ENCODE assay signal across 9 cellular contexts in the genomic region with DNA sequence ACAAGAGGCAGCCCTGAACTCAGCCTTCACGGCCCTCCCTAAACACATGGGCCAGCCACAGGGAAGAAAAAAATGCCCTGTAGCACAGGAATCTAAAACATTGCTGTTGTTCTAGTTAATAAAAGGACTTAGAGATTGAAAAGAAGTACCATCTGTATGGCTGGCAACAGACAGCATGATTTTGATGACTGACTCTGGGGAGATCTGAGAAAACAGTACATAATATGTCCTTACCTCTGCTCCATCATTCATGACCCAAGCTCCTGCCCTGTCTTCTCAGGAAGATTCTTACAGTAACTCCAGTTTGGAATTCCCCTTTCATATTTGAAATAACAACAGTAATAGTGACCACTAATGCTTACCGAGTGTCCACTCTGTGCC.
DNase-seq lines count a peak whose midpoint lies in the region; ATAC-seq and TF ChIP-seq lines count a peak whose summit lies in the region.
"Had no signal": no experiment of that assay in that cellular context is flagged by ENCODE, and none has a peak within 500 bp of the region (broad histone marks: within the 10 kb centered on the region; RNA-seq: fewer than 3 reads in every experiment).

No MANE protein-coding gene starts in this region.

- H3K4me3 Mint-ChIP-seq in activated T-cell treated with anti-CD3 and anti-CD28 coated beads, Interleukin-2, amount 50 U/mL, for 72 hours: peak overlapping the region; percentile 52 to 73
- peak overlapping the region; percentile 67 to 80 for H3K4me3 Mint-ChIP-seq in stimulated activated naive CD8-positive, alpha-beta T cell treated with anti-CD3 and anti-CD28 coated beads, Interleukin-15, amount 100 ng/mL, for 72 hours
- H3K4me3 Mint-ChIP-seq: nephron progenitor cell had no signal

- no peak for TF ChIP-seq CTCF in colonic mucosa (IDR thresholded peaks at IDR 0.05)

- intact Hi-C loops in colonic mucosa (cut with DNase I): no loop called here

- peak in 1 of 2 donors; percentile 2 for ATAC-seq in activated T-cell treated with anti-CD3 and anti-CD28 coated beads, Interleukin-2, amount 50 U/mL, for 72 hours (replicated peaks in 1 of 2)
- ATAC-seq in HG03342 (IDR thresholded peaks at IDR 0.05; ENCODE audit: unreplicated experiment): peak; percentile 36
- ATAC-seq in stimulated activated naive CD8-positive, alpha-beta T cell treated with anti-CD3 and anti-CD28 coated beads, Interleukin-15, amount 100 ng/mL, for 72 hours: peak; percentile 15
- ATAC-seq in GM19463 (IDR thresholded peaks at IDR 0.05; ENCODE audit: unreplicated experiment): no peak

- H3K9me3 ChIP-seq in colonic mucosa: no peaks in the 10 kb centered on the region

- H3K4me1 Mint-ChIP-seq in activated T-cell treated with anti-CD3 and anti-CD28 coated beads, Interleukin-2, amount 50 U/mL, for 72 hours (ENCODE audit: low read depth): peaks cover 98% of the 10 kb centered on the region
- peaks cover 80% of the 10 kb centered on the region for H3K4me1 Mint-ChIP-seq in stimulated activated naive CD8-positive, alpha-beta T cell treated with anti-CD3 and anti-CD28 coated beads, Interleukin-15, amount 100 ng/mL, for 72 hours

- no peaks in the 10 kb centered on the region for H3K36me3 ChIP-seq in colonic mucosa

- peaks cover 4 to 7% of the 10 kb centered on the region in 2 donors for H3K36me3 Mint-ChIP-seq in activated T-cell treated with anti-CD3 and anti-CD28 coated beads, Interleukin-2, amount 50 U/mL, for 72 hours (ENCODE audit: insufficient read depth in 2 of 2)

- peak overlapping the region; percentile 62 for H3K27ac ChIP-seq in colonic mucosa

- no peak overlapping the region for H3K4me3 ChIP-seq in colonic mucosa

- H3K27ac Mint-ChIP-seq in activated T-cell treated with anti-CD3 and anti-CD28 coated beads, Interleukin-2, amount 50 U/mL, for 72 hours: peak overlapping the region; percentile 85
- H3K27ac Mint-ChIP-seq in stimulated activated naive CD8-positive, alpha-beta T cell treated with anti-CD3 and anti-CD28 coated beads, Interleukin-15, amount 100 ng/mL, for 72 hours: peak overlapping the region; percentile 91 to 93
- H3K27ac Mint-ChIP-seq: nephron progenitor cell had no signal

- H3K9ac ChIP-seq in colonic mucosa (ENCODE audit: low read depth in 2 of 2, low read length in 2 of 2): no peak overlapping the region

- no peak for DNase-seq in activated T-cell treated with anti-CD3 and anti-CD28 coated beads, Interleukin-2, amount 50 U/mL, for 72 hours
- DNase-seq in activated T-cell treated with anti-CD3 and anti-CD28 coated beads for 4 hours (no peak), colonic mucosa (no peak), RPMI8226 (no peak)
- DNase-seq in stimulated activated naive CD8-positive, alpha-beta T cell treated with anti-CD3 and anti-CD28 coated beads, Interleukin-15, amount 100 ng/mL, for 72 hours: no peak
- DNase-seq in stimulated activated naive CD4-positive, alpha-beta T cell (lab: John Stamatoyannopoulos, UW): no peak
- DNase-seq: nephron progenitor cell had no signal

- no peaks in the 10 kb centered on the region for H3K27me3 ChIP-seq in colonic mucosa

- H3K27me3 Mint-ChIP-seq in activated T-cell treated with anti-CD3 and anti-CD28 coated beads, Interleukin-2, amount 50 U/mL, for 72 hours (ENCODE audit: low read depth): no peaks in the 10 kb centered on the region
- H3K27me3 Mint-ChIP-seq in stimulated activated naive CD8-positive, alpha-beta T cell treated with anti-CD3 and anti-CD28 coated beads, Interleukin-15, amount 100 ng/mL, for 72 hours: no peaks in the 10 kb centered on the region

- H3K4me1 ChIP-seq in colonic mucosa: no peaks in the 10 kb centered on the region

- H3K9me3 Mint-ChIP-seq in activated T-cell treated with anti-CD3 and anti-CD28 coated beads, Interleukin-2, amount 50 U/mL, for 72 hours: peaks cover 2 to 3% of the 10 kb centered on the region in 2 donors
- H3K9me3 Mint-ChIP-seq in stimulated activated naive CD8-positive, alpha-beta T cell treated with anti-CD3 and anti-CD28 coated beads, Interleukin-15, amount 100 ng/mL, for 72 hours: peaks cover 0 to 4% of the 10 kb centered on the region in 2 donors
- H3K9me3 Mint-ChIP-seq: nephron progenitor cell had no signal
